In genomic region chr12:102540856-102541385, GRCh38 we compare ENCODE assay signal across 24 cellular contexts.
"Had no signal": no experiment of that assay in that cellular context is flagged by ENCODE, and none has a peak within 500 bp of the region (broad histone marks: within the 10 kb centered on the region; RNA-seq: fewer than 3 reads in every experiment).

No MANE protein-coding gene starts in this region.

- H3K79me2 ChIP-seq: hepatocyte had no signal

- H3K9me3 ChIP-seq: left ventricle myocardium inferior, right lobe of liver, transverse colon had no signal

- H3K4me1 ChIP-seq: left ventricle myocardium inferior, right lobe of liver, transverse colon had no signal

- H3K4me3 ChIP-seq: hepatocyte, left ventricle myocardium inferior, right lobe of liver, transverse colon had no signal

- DNase-seq: activated CD4-positive, alpha-beta T cell treated with anti-CD3 and anti-CD28 coated beads for 1 hour; activated CD4-positive, alpha-beta T cell treated with anti-CD3 and anti-CD28 coated beads, Interleukin-2, amount 50 U/mL, for 1 hour; activated CD8-positive, alpha-beta T cell treated with anti-CD3 and anti-CD28 coated beads, Interleukin-2, amount 10 ng/mL, durations not matched to agents 7 days and 5 days; activated gamma-delta T cell; activated naive CD4-positive, alpha-beta T cell treated with anti-CD3 and anti-CD28 coated beads, Interleukin-2, amount 50 U/mL, for 16 hours; aorta; brain microvascular endothelial cell; caudate nucleus; effector CD8-positive, alpha-beta T cell; erythroblast; foreskin fibroblast; immature natural killer cell; kidney glomerular epithelial cell; left ventricle myocardium inferior; nucleus accumbens; posterior cingulate gyrus; right lobe of liver; small intestine; stimulated activated CD4-positive, alpha-beta T cell treated with anti-CD3 and anti-CD28 coated beads, Interleukin-15, amount 100 ng/mL, for 24 hours; stimulated activated CD8-positive, alpha-beta memory T cell treated with anti-CD3 and anti-CD28 coated beads, Interleukin-4, amount 100 ng/mL, for 48 hours; stimulated activated naive B cell treated with anti-CD40 and anti-IgM and Interleukin-4, amounts not matched to agents 10 μg/mL and 1 μg/mL and 100 μg/mL, for 72 hours; transverse colon had no signal

- FAIRE-seq: small intestine, urothelium cell line had no signal

- H3K27ac ChIP-seq: left ventricle myocardium inferior, right lobe of liver, transverse colon had no signal

- ATAC-seq: activated CD8-positive, alpha-beta T cell treated with anti-CD3 and anti-CD28 coated beads, Interleukin-2, amount 10 ng/mL, durations not matched to agents 7 days and 5 days; right lobe of liver; stimulated activated naive B cell treated with anti-CD40 and anti-IgM and Interleukin-4, amounts not matched to agents 10 μg/mL and 1 μg/mL and 100 μg/mL, for 72 hours had no signal

- H3K36me3 ChIP-seq: brain microvascular endothelial cell, left ventricle myocardium inferior, right lobe of liver, transverse colon had no signal

- H3K27me3 ChIP-seq: brain microvascular endothelial cell, hepatocyte, right lobe of liver, transverse colon had no signal

- H2AFZ ChIP-seq: hepatocyte had no signal
